ENCODE assay signal across 27 cellular contexts in the genomic region with DNA sequence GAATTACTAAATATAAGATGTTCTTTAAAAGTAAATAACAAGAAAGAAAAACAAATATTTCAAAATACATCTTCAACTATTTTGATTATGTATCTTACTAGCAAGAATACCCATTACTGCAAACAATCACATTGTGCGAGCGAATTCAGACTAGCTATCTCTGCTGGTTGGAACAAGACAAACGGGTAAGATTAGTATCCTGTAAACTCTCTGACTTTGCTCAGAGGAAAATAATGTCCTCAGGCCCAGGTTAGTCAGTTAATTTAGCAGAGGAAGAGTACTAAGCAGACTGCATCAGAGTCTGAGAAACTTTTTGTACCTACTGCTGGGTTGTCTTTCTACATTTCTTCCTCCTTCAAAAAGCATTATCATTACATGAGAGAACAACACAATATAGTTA. TPM values are rescaled to one million over a fixed set of nuclear protein-coding genes. Genes with fewer than 3 reads are reported as not detected.
DNase-seq lines count a peak whose midpoint lies in the region; ATAC-seq and TF ChIP-seq lines count a peak whose summit lies in the region.
"Had no signal": no experiment of that assay in that cellular context is flagged by ENCODE, and none has a peak within 500 bp of the region (broad histone marks: within the 10 kb centered on the region; RNA-seq: fewer than 3 reads in every experiment).

No MANE protein-coding gene starts in this region.

- no peak for ATAC-seq in T-helper 17 cell
- ATAC-seq in HG03045 (IDR thresholded peaks at IDR 0.05; ENCODE audit: unreplicated experiment) = no peak
- ATAC-seq: HCT116, HepG2 had no signal

- TF ChIP-seq POLR2A in prostate gland (IDR thresholded peaks at IDR 0.05) (no peak), tibial nerve (IDR thresholded peaks at IDR 0.05) (no peak)

- H3K4me1 ChIP-seq in prostate gland (replicated peaks) = no peaks in the 10 kb centered on the region
- H3K4me1 ChIP-seq in tibial nerve = no peaks in the 10 kb centered on the region

- peak overlapping the region; percentile 82 for H3K27ac Mint-ChIP-seq in T-helper 17 cell
- H3K27ac Mint-ChIP-seq: B cell, CD14-positive monocyte had no signal

- DNase-seq in LNCaP clone FGC (ENCODE audit: low read depth) (peak; percentile 75), T-helper 17 cell (no peak), epithelial cell of esophagus (ENCODE audit: low read depth) (peak; percentile 53), prostate gland (ENCODE audit: low spot score) (peak; percentile 23), tibial nerve (ENCODE audit: low spot score in 2 of 2) (no peak)
- DNase-seq in activated CD4-positive, alpha-beta T cell treated with anti-CD3 and anti-CD28 coated beads for 4 hours = no peak
- DNase-seq: CD8-positive, alpha-beta memory T cell; DMS 273 treated with DMSO at 0.1 percent for 48 hours; DMS79; EL; GDM1; Karpas-422; MV-4-11; NCI-H1105; NCI-H1436 treated with DMSO at 0.1 percent for 48 hours; NCI-H187 treated with DMSO at 0.1 percent for 48 hours; NCI-H446; NCI-H524 treated with DMSO at 0.1 percent for 48 hours; NCI-H774; NK-92 treated with Interleukin-12 subunit alpha and Interleukin-12 subunit beta, amount 100 ng/mL, for 24 hours; SHP77 had no signal

- peak overlapping the region; percentile 7; the same call in 1 of the 2 replicates for H3K4me3 ChIP-seq in LNCaP clone FGC (ENCODE audit: low read depth, low read length)
- no peak overlapping the region for H3K4me3 ChIP-seq in epithelial cell of esophagus (ENCODE audit: low read length)
- H3K4me3 ChIP-seq in prostate gland = no peak overlapping the region
- no peak overlapping the region for H3K4me3 ChIP-seq in tibial nerve

- H3K27ac ChIP-seq in prostate gland = peak overlapping the region in 1 of 2 donors; percentile 7
- H3K27ac ChIP-seq in tibial nerve = no peak overlapping the region
- H3K27ac ChIP-seq: RWPE1 had no signal

- WGBS in prostate gland = 52% methylated on average over 3 of the region's 3 CpGs
- 93 to 96% methylated on average over 3 of the region's 3 CpGs for WGBS in tibial nerve, 2 donors

- H3K9me3 ChIP-seq in T-helper 17 cell (ENCODE audit: control insufficient read depth, low read length, poor library complexity, severe bottlenecking) (no peaks in the 10 kb centered on the region), prostate gland (no peaks in the 10 kb centered on the region), tibial nerve (no peaks in the 10 kb centered on the region)

- intact Hi-C loops in prostate gland (cut with DNase I) = no loop called here

- H3K4me3 Mint-ChIP-seq in T-helper 17 cell = no peak overlapping the region
- H3K4me3 Mint-ChIP-seq: B cell; CD14-positive monocyte; CD8-positive, alpha-beta memory T cell had no signal

- H3K27me3 ChIP-seq in prostate gland (replicated peaks; ENCODE audit: insufficient read depth) = no peaks in the 10 kb centered on the region
- H3K27me3 ChIP-seq in tibial nerve = no peaks in the 10 kb centered on the region

- no peaks in the 10 kb centered on the region for H3K27me3 Mint-ChIP-seq in T-helper 17 cell
- H3K27me3 Mint-ChIP-seq: B cell; CD8-positive, alpha-beta memory T cell had no signal

- H3K36me3 ChIP-seq in prostate gland = peaks cover 0 to 4% of the 10 kb centered on the region in 2 donors
- H3K36me3 ChIP-seq in tibial nerve = peaks cover 0 to 43% (median 0%) of the 10 kb centered on the region in 3 donors

- H3K4me1 Mint-ChIP-seq in T-helper 17 cell = peaks cover 4% of the 10 kb centered on the region
- H3K4me1 Mint-ChIP-seq: B cell had no signal

- no peaks in the 10 kb centered on the region for H3K36me3 Mint-ChIP-seq in T-helper 17 cell (ENCODE audit: low read depth)

- TF ChIP-seq CTCF in LNCaP clone FGC (IDR thresholded peaks at IDR 0.05; ENCODE audit: control insufficient read depth, extremely low read depth, insufficient read depth) (no peak), epithelial cell of esophagus (IDR thresholded peaks at IDR 0.05; ENCODE audit: insufficient read depth, low read depth, low read length, missing control alignments) (no peak), prostate gland (IDR thresholded peaks at IDR 0.05) (no peak), tibial nerve (IDR thresholded peaks at IDR 0.05) (no peak)

- TF ChIP-seq EP300 in tibial nerve (IDR thresholded peaks at IDR 0.05) = no peak

RNA-seq across cellular contexts. Expression of a gene that starts 50.4 kb away (rescaled TPM):
- total RNA-seq in T-helper 17 cell (10 to 100 TPM; 19.5 to 30.9 TPM), prostate gland (10 to 100 TPM in 1 of 2 donors, 1 to 10 TPM in 1; 6.8 to 19.8 TPM), tibial nerve (10 to 100 TPM; 14.1 to 17.8 (median 15.7) TPM)

RNA-seq across cellular contexts. Expression of a gene that starts 58.8 kb away (rescaled TPM):
- total RNA-seq in T-helper 17 cell = 10 to 100 TPM; 53.8 to 72.1 TPM
- 10 to 100 TPM; 54.9 to 57.2 TPM for total RNA-seq in prostate gland
- total RNA-seq in tibial nerve = 10 to 100 TPM; 43.7 to 56.7 (median 50.3) TPM

Comparison
In these comparisons a context has a peak if more than half of its experiments do, and no peak if none do; other contexts are left out.
1. DNase-seq: peak in LNCaP clone FGC (single experiment), epithelial cell of esophagus (single experiment) and prostate gland (single experiment); none in T-helper 17 cell (0 of 3), tibial nerve (0 of 2) and activated CD4-positive, alpha-beta T cell treated with anti-CD3 and anti-CD28 coated beads for 4 hours (0 of 2).